24 cellular contexts compared by ENCODE assay signal in the genomic region with DNA sequence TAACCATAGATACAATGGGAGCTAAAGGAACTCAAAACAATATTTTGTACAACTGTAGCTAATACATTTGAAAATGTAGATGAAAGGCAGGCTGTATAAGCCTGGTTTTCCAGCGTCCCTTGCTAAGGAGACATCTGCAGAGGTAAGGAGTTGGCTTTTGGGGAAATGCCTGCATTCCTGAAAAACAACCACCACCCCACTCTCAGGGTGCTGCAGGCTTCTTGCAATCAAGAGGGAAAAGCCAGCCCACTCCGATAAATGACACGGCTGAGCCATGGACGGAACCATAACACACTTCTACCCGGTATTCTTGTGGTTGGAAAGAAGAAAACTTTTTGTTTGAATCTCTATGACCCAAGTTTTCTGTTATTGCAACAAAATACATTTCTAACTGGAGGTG.
"Had no signal": no experiment of that assay in that cellular context is flagged by ENCODE, and none has a peak within 500 bp of the region (broad histone marks: within the 10 kb centered on the region; RNA-seq: fewer than 3 reads in every experiment).

No MANE protein-coding gene starts in this region.

- H3K36me3 ChIP-seq: brain microvascular endothelial cell, sigmoid colon, thoracic aorta, upper lobe of right lung had no signal

- H3K4me3 ChIP-seq: sigmoid colon, thoracic aorta, upper lobe of right lung had no signal

- H3K36me3 Mint-ChIP-seq: memory B cell; naive thymus-derived CD4-positive, alpha-beta T cell had no signal

- H3K4me1 ChIP-seq: sigmoid colon, upper lobe of right lung had no signal

- H3K27me3 Mint-ChIP-seq: activated CD4-positive, alpha-beta memory T cell treated with anti-CD3 and anti-CD28 coated beads, Interleukin-2, amount 10 ng/mL, durations not matched to agents 7 days and 5 days; memory B cell had no signal

- H3K27ac ChIP-seq: brain microvascular endothelial cell, foreskin keratinocyte, sigmoid colon, thoracic aorta, upper lobe of right lung had no signal

- H3K4me1 Mint-ChIP-seq: activated CD4-positive, alpha-beta memory T cell treated with anti-CD3 and anti-CD28 coated beads, Interleukin-2, amount 10 ng/mL, durations not matched to agents 7 days and 5 days; activated naive CD8-positive, alpha-beta T cell treated with anti-CD3 and anti-CD28 coated beads, Interleukin-2, amount 50 U/mL, for 24 hours; memory B cell; naive thymus-derived CD4-positive, alpha-beta T cell had no signal

- H3K27me3 ChIP-seq: brain microvascular endothelial cell, foreskin keratinocyte, sigmoid colon had no signal

- H3K9me3 ChIP-seq: sigmoid colon, thoracic aorta, upper lobe of right lung had no signal

- H3K9me3 Mint-ChIP-seq: activated CD4-positive, alpha-beta memory T cell treated with anti-CD3 and anti-CD28 coated beads, Interleukin-2, amount 10 ng/mL, durations not matched to agents 7 days and 5 days; activated naive CD8-positive, alpha-beta T cell treated with anti-CD3 and anti-CD28 coated beads, Interleukin-2, amount 50 U/mL, for 24 hours; activated T-helper 1 cell treated with anti-CD3 and anti-CD28 coated beads, Interleukin-12 subunit alpha, Interleukin-12 subunit beta, Interleukin-2, Interleukin-4 antibody, amounts not matched to agents 30 ng/mL and 10 ng/mL and 1 ng/mL, durations not matched to agents 14 hours and 24 hours and 36 hours; memory B cell had no signal

- DNase-seq: activated CD4-positive, alpha-beta memory T cell treated with anti-CD3 and anti-CD28 coated beads, Interleukin-2, amount 10 ng/mL, durations not matched to agents 7 days and 5 days; activated CD4-positive, alpha-beta T cell treated with anti-CD3 and anti-CD28 coated beads for 48 hours; activated CD4-positive, CD25-positive, alpha-beta regulatory T cell; activated gamma-delta T cell; activated naive CD4-positive, alpha-beta T cell treated with anti-CD3 and anti-CD28 coated beads, Interleukin-2, amount 50 U/mL, for 16 hours; activated naive CD8-positive, alpha-beta T cell treated with anti-CD3 and anti-CD28 coated beads, Interleukin-2, amount 50 U/mL, for 24 hours; aorta; brain microvascular endothelial cell; caudate nucleus; dermis blood vessel endothelial cell; effector CD8-positive, alpha-beta T cell; left colon; naive thymus-derived CD4-positive, alpha-beta T cell; retina; sigmoid colon; stimulated activated CD4-positive, alpha-beta T cell treated with anti-CD3 and anti-CD28 coated beads, Interleukin-4, amount 100 ng/mL, for 1 hour; stimulated activated naive CD4-positive, alpha-beta T cell; T-helper 9 cell; upper lobe of right lung had no signal

- H3K4me3 Mint-ChIP-seq: activated CD4-positive, alpha-beta memory T cell treated with anti-CD3 and anti-CD28 coated beads, Interleukin-2, amount 10 ng/mL, durations not matched to agents 7 days and 5 days; activated naive CD8-positive, alpha-beta T cell treated with anti-CD3 and anti-CD28 coated beads, Interleukin-2, amount 50 U/mL, for 24 hours; activated T-helper 1 cell treated with anti-CD3 and anti-CD28 coated beads, Interleukin-12 subunit alpha, Interleukin-12 subunit beta, Interleukin-2, Interleukin-4 antibody, amounts not matched to agents 30 ng/mL and 10 ng/mL and 1 ng/mL, durations not matched to agents 14 hours and 24 hours and 36 hours; memory B cell; naive thymus-derived CD4-positive, alpha-beta T cell had no signal

- H3K27ac Mint-ChIP-seq: activated CD4-positive, alpha-beta memory T cell treated with anti-CD3 and anti-CD28 coated beads, Interleukin-2, amount 10 ng/mL, durations not matched to agents 7 days and 5 days; activated naive CD8-positive, alpha-beta T cell treated with anti-CD3 and anti-CD28 coated beads, Interleukin-2, amount 50 U/mL, for 24 hours; activated T-helper 1 cell treated with anti-CD3 and anti-CD28 coated beads, Interleukin-12 subunit alpha, Interleukin-12 subunit beta, Interleukin-2, Interleukin-4 antibody, amounts not matched to agents 30 ng/mL and 10 ng/mL and 1 ng/mL, durations not matched to agents 14 hours and 24 hours and 36 hours; memory B cell; naive thymus-derived CD4-positive, alpha-beta T cell; progenitor cell of endocrine pancreas had no signal
